ENCODE assay signal across 19 cellular contexts in genomic region chr6:23089981-23090380, GRCh38.
"Had no signal": no experiment of that assay in that cellular context is flagged by ENCODE, and none has a peak within 500 bp of the region (broad histone marks: within the 10 kb centered on the region; RNA-seq: fewer than 3 reads in every experiment).

No MANE protein-coding gene starts in this region.

- H3K36me3 ChIP-seq: SJSA1 had no signal

- H3K4me1 ChIP-seq: SJSA1 had no signal

- H3K27me3 ChIP-seq: SJSA1 had no signal

- H3K4me3 ChIP-seq: SJSA1 had no signal

- H3K27ac ChIP-seq: SJSA1 had no signal

- DNase-seq: KBM-7, MV-4-11, NCI-H1048, NCI-H1105, NCI-H1436 treated with DMSO at 0.1 percent for 48 hours, NCI-H1694, NCI-H187 treated with DMSO at 0.1 percent for 48 hours, NCI-H2107, NCI-H2171 treated with DMSO at 0.1 percent for 48 hours, NCI-H446, NCI-H510A, NCI-H524 treated with DMSO at 0.1 percent for 48 hours, NCI-H69, Right ventricle myocardium superior, RPMI8226, SIG-M5, SK-N-SH, SW 1271 had no signal

- H3K9me3 ChIP-seq: SJSA1, SK-N-SH had no signal
